ENCODE assay signal across 14 cellular contexts in the genomic region with DNA sequence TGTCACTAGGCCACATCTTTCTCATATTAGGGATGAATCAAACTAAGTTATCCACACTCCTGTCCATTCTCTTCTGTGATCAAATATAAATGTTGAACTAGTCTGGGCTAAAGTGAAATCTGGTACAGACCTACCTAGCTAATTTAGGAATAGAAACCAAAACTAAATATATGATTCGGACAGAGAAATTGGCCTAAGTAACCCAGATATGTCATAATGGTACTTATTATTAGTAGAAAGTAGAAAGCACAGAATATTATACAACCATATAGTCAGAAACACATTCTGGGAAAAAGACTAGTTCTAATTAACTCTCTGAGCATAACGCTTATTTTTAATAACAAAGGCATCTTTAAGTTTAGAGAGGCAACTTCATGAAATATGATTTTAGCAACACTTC.
DNase-seq lines count a peak whose midpoint lies in the region; ATAC-seq lines count a peak whose summit lies in the region.
"Had no signal": no experiment of that assay in that cellular context is flagged by ENCODE, and none has a peak within 500 bp of the region (broad histone marks: within the 10 kb centered on the region; RNA-seq: fewer than 3 reads in every experiment).

No MANE protein-coding gene starts in this region.

- H3K4me3 Mint-ChIP-seq in stimulated activated naive CD8-positive, alpha-beta T cell treated with anti-CD3 and anti-CD28 coated beads, Interleukin-15, amount 100 ng/mL, for 72 hours = no peak overlapping the region
- H3K4me3 Mint-ChIP-seq: CD14-positive monocyte; stimulated activated effector memory CD8-positive, alpha-beta T cell treated with anti-CD3 and anti-CD28 coated beads, Interleukin-12 subunit alpha, Interleukin-12 subunit beta, amount 100 ng/mL, for 72 hours had no signal

- H3K9me3 Mint-ChIP-seq in stimulated activated naive CD8-positive, alpha-beta T cell treated with anti-CD3 and anti-CD28 coated beads, Interleukin-15, amount 100 ng/mL, for 72 hours = peaks cover 0 to 7% of the 10 kb centered on the region in 2 donors

- DNase-seq in Kasumi-1 (lab: John Stamatoyannopoulos, UW) = no peak
- DNase-seq in OCI-M1 (lab: John Stamatoyannopoulos, UW) = no peak
- DNase-seq in stimulated activated naive CD8-positive, alpha-beta T cell treated with anti-CD3 and anti-CD28 coated beads, Interleukin-15, amount 100 ng/mL, for 72 hours = no peak
- no peak for DNase-seq in NCI-H2196 (lab: John Stamatoyannopoulos, UW; ENCODE audit: unreplicated experiment)
- DNase-seq: hippocampal formation, mesendoderm, NCI-H524 treated with DMSO at 0.1 percent for 48 hours, ovary had no signal

- H3K27ac Mint-ChIP-seq in stimulated activated naive CD8-positive, alpha-beta T cell treated with anti-CD3 and anti-CD28 coated beads, Interleukin-15, amount 100 ng/mL, for 72 hours = no peak overlapping the region
- H3K27ac Mint-ChIP-seq: CD14-positive monocyte; stimulated activated effector memory CD8-positive, alpha-beta T cell treated with anti-CD3 and anti-CD28 coated beads, Interleukin-12 subunit alpha, Interleukin-12 subunit beta, amount 100 ng/mL, for 72 hours had no signal

- H3K4me1 Mint-ChIP-seq in stimulated activated naive CD8-positive, alpha-beta T cell treated with anti-CD3 and anti-CD28 coated beads, Interleukin-15, amount 100 ng/mL, for 72 hours = no peaks in the 10 kb centered on the region
- H3K4me1 Mint-ChIP-seq: CD14-positive monocyte; stimulated activated effector memory CD8-positive, alpha-beta T cell treated with anti-CD3 and anti-CD28 coated beads, Interleukin-12 subunit alpha, Interleukin-12 subunit beta, amount 100 ng/mL, for 72 hours had no signal

- ATAC-seq in GM18868 (IDR thresholded peaks at IDR 0.05; ENCODE audit: unreplicated experiment) (peak; percentile 82), GM21515 (IDR thresholded peaks at IDR 0.05; ENCODE audit: unreplicated experiment) (peak; percentile 79), HG03025 (IDR thresholded peaks at IDR 0.05; ENCODE audit: low FRiP score, unreplicated experiment) (peak; percentile 94), HG03575 (IDR thresholded peaks at IDR 0.05; ENCODE audit: extremely low read depth, insufficient number of reproducible peaks, low FRiP score, unreplicated experiment) (peak; percentile 76)
- no peak for ATAC-seq in stimulated activated naive CD8-positive, alpha-beta T cell treated with anti-CD3 and anti-CD28 coated beads, Interleukin-15, amount 100 ng/mL, for 72 hours
- ATAC-seq: stimulated activated effector memory CD8-positive, alpha-beta T cell treated with anti-CD3 and anti-CD28 coated beads, Interleukin-12 subunit alpha, Interleukin-12 subunit beta, amount 100 ng/mL, for 72 hours had no signal

- no peaks in the 10 kb centered on the region for H3K27me3 Mint-ChIP-seq in stimulated activated naive CD8-positive, alpha-beta T cell treated with anti-CD3 and anti-CD28 coated beads, Interleukin-15, amount 100 ng/mL, for 72 hours
